26 cellular contexts compared by ENCODE assay signal in the genomic region with DNA sequence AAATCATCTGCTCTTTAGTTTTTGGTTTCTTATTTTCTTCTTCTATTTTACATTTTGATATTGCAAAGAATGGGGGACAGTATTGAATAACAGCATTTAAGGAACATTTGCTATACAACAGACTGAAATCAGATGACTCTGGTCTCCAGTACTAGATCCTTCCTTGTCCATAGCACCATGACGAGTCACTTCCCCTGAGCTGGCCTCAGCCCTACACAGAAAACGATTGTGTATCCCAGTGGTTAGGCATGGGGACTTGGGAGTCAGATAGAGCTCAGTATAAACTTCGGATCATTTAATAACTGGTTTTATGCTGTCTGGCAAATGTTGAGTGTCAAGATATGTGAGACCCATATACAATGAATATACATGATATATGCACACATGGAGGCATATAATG. TPM values are rescaled to one million over a fixed set of nuclear protein-coding genes. Genes with fewer than 3 reads are reported as not detected.
DNase-seq lines count a peak whose midpoint lies in the region; ATAC-seq and TF ChIP-seq lines count a peak whose summit lies in the region.
"Had no signal": no experiment of that assay in that cellular context is flagged by ENCODE, and none has a peak within 500 bp of the region (broad histone marks: within the 10 kb centered on the region; RNA-seq: fewer than 3 reads in every experiment).

No MANE protein-coding gene starts in this region.

- DNase-seq in GM23248 (peak; percentile 45), PC-3 (peak; percentile 63), fibroblast of mammary gland (ENCODE audit: low read depth) (peak; percentile 31), renal cortical epithelial cell (ENCODE audit: low read depth) (peak; percentile 29), germinal center (ENCODE audit: low spot score) (no peak), prostate gland (ENCODE audit: low spot score) (no peak)
- DNase-seq: activated CD4-positive, alpha-beta T cell treated with anti-CD3 and anti-CD28 coated beads for 36 hours; activated naive CD4-positive, alpha-beta T cell treated with anti-CD3 and anti-CD28 coated beads, Interleukin-2, amount 10 ng/mL, durations not matched to agents 7 days and 5 days; activated T-cell treated with anti-CD3 and anti-CD28 coated beads, Interleukin-2, amount 50 U/mL, for 48 hours; amniotic stem cell; CD8-positive, alpha-beta memory T cell; cortex of kidney; endodermal cell; H7; Kasumi-1; NCI-H1092 treated with DMSO at 0.1 percent for 48 hours; NCI-H1930; NCI-H69; stimulated activated CD8-positive, alpha-beta memory T cell treated with anti-CD3 and anti-CD28 coated beads, Interleukin-4, amount 100 ng/mL, for 48 hours; stomach; T-helper 2 cell; tibial artery had no signal

- intact Hi-C loops in PC-3 (cut with micrococcal nuclease) (no loop called here), prostate gland (cut with DNase I) (no loop called here)

- ATAC-seq in PC-3 (peak; percentile 78; the same call in 1 of the 2 replicates), gastroesophageal sphincter (no peak)
- ATAC-seq: activated CD4-positive, alpha-beta T cell treated with anti-CD3 and anti-CD28 coated beads for 36 hours; SK-N-SH treated with all-trans-retinoic acid at 6 μM for 48 hours had no signal

- H3K9me2 ChIP-seq in GM23248 (ENCODE audit: insufficient read depth), result no peaks in the 10 kb centered on the region
- no peaks in the 10 kb centered on the region for H3K9me2 ChIP-seq in PC-3 (replicated peaks; ENCODE audit: low read length)

- POLR2A ChIA-PET in PC-3 (lab: Charles Lee; ENCODE audit: unreplicated experiment), result no interaction called here

- H3K79me2 ChIP-seq in GM23248 (ENCODE audit: insufficient read depth) (no peaks in the 10 kb centered on the region), PC-3 (ENCODE audit: low read length) (no peaks in the 10 kb centered on the region)

- no peak for TF ChIP-seq CTCF in PC-3 (conservative IDR thresholded peaks at IDR 0.05; ENCODE audit: low read depth, low read length)
- no peak for TF ChIP-seq CTCF in fibroblast of mammary gland (conservative IDR thresholded peaks at IDR 0.05; ENCODE audit: control insufficient read depth, insufficient read depth, low read depth, low read length)
- no peak for TF ChIP-seq CTCF in gastroesophageal sphincter (IDR thresholded peaks at IDR 0.05)
- no peak for TF ChIP-seq CTCF in prostate gland (IDR thresholded peaks at IDR 0.05)

- TF ChIP-seq POLR2A in gastroesophageal sphincter (IDR thresholded peaks at IDR 0.05) (no peak), prostate gland (IDR thresholded peaks at IDR 0.05) (no peak)

- H3K9ac ChIP-seq in GM23248 (no peak overlapping the region), PC-3 (ENCODE audit: low read length) (no peak overlapping the region)

- H2AFZ ChIP-seq in GM23248, result no peak overlapping the region
- H2AFZ ChIP-seq in PC-3 (ENCODE audit: low read length), result no peak overlapping the region

- no peak for TF ChIP-seq EP300 in gastroesophageal sphincter (IDR thresholded peaks at IDR 0.05)

- H4K20me1 ChIP-seq in GM23248 (ENCODE audit: insufficient read depth) (no peaks in the 10 kb centered on the region), PC-3 (ENCODE audit: low read length) (no peaks in the 10 kb centered on the region)

- no peaks in the 10 kb centered on the region for H3K27me3 ChIP-seq in GM23248 (replicated peaks; ENCODE audit: insufficient read depth)
- no peaks in the 10 kb centered on the region for H3K27me3 ChIP-seq in PC-3 (ENCODE audit: low read length)
- no peaks in the 10 kb centered on the region for H3K27me3 ChIP-seq in gastroesophageal sphincter
- H3K27me3 ChIP-seq in prostate gland (replicated peaks; ENCODE audit: insufficient read depth), result no peaks in the 10 kb centered on the region
- H3K27me3 ChIP-seq: stomach, tibial artery had no signal

- CTCF ChIA-PET in PC-3 (lab: Charles Lee), result no interaction called here

- H3K36me3 ChIP-seq in GM23248 (ENCODE audit: low read depth) (no peaks in the 10 kb centered on the region), PC-3 (ENCODE audit: low read depth, low read length) (no peaks in the 10 kb centered on the region), gastroesophageal sphincter (no peaks in the 10 kb centered on the region), prostate gland (no peaks in the 10 kb centered on the region)
- H3K36me3 ChIP-seq: stomach, tibial artery had no signal

- no peak overlapping the region for H3K4me3 ChIP-seq in GM23248
- H3K4me3 ChIP-seq in PC-3 (ENCODE audit: low read length), result no peak overlapping the region
- no peak overlapping the region for H3K4me3 ChIP-seq in fibroblast of mammary gland (ENCODE audit: control insufficient read depth, low read depth, low read length)
- H3K4me3 ChIP-seq in gastroesophageal sphincter, result no peak overlapping the region
- H3K4me3 ChIP-seq in prostate gland, result no peak overlapping the region
- H3K4me3 ChIP-seq: lung, stomach, tibial artery had no signal

- H3K4me1 ChIP-seq in GM23248 (ENCODE audit: insufficient read depth), result no peaks in the 10 kb centered on the region
- H3K4me1 ChIP-seq in PC-3 (ENCODE audit: insufficient read depth, low read length), result no peaks in the 10 kb centered on the region
- H3K4me1 ChIP-seq in gastroesophageal sphincter, result no peaks in the 10 kb centered on the region
- H3K4me1 ChIP-seq in prostate gland (replicated peaks), result no peaks in the 10 kb centered on the region
- H3K4me1 ChIP-seq: stomach, tibial artery had no signal

- 57 to 63% methylated on average over 3 of the region's 3 CpGs for WGBS in GM23248 (ENCODE audit: low coverage in 1 of 2, low lambda C conversion rate in 2 of 2, missing lambda C conversion rate in 2 of 2), 2 experiments
- WGBS in gastroesophageal sphincter (ENCODE audit: low coverage in 1 of 2), 2 donors, result 90 to 100% methylated on average over 1 to 2 of the region's 3 CpGs
- 80% methylated on average over 3 of the region's 3 CpGs for WGBS in prostate gland

- H3F3A ChIP-seq in GM23248 (ENCODE audit: insufficient read depth) (no peaks in the 10 kb centered on the region), PC-3 (ENCODE audit: low read length, unreplicated experiment) (no peaks in the 10 kb centered on the region)

- BruUV-seq in PC-3 (replicated peaks; lab: Mats Ljungman, UMichigan), result no TSS peak

- in situ Hi-C loops in GM23248 (cut with MboI), result loop anchor here (10.0 kb wide), 1 partner anchor 225 kb away; no protein-coding TSS in a partner anchor

- no peak overlapping the region for H3K27ac ChIP-seq in GM23248
- H3K27ac ChIP-seq in PC-3 (ENCODE audit: low read length), result no peak overlapping the region
- H3K27ac ChIP-seq in gastroesophageal sphincter, result no peak overlapping the region
- no peak overlapping the region for H3K27ac ChIP-seq in prostate gland
- H3K27ac ChIP-seq: RWPE1, stomach, tibial artery had no signal

- no peak overlapping the region for H3K4me2 ChIP-seq in GM23248 (ENCODE audit: unreplicated experiment)
- H3K4me2 ChIP-seq in PC-3 (ENCODE audit: low read length), result no peak overlapping the region

- H3K9me3 ChIP-seq in GM23248 (ENCODE audit: low read depth), result no peaks in the 10 kb centered on the region
- no peaks in the 10 kb centered on the region for H3K9me3 ChIP-seq in PC-3 (ENCODE audit: low read length)
- H3K9me3 ChIP-seq in gastroesophageal sphincter, result no peaks in the 10 kb centered on the region
- no peaks in the 10 kb centered on the region for H3K9me3 ChIP-seq in prostate gland
- H3K9me3 ChIP-seq: stomach, tibial artery had no signal

RNA-seq across cellular contexts. Expression of gene BEX4, which starts 44.7 kb away (rescaled TPM):
- total RNA-seq in GM23248 (2014; rRNA removed; shearing (Covaris generic)), result 0.54 and 2.4 TPM in 2 replicates
- polyA plus RNA-seq in GM23248 (2016; fragmentation: Nextera tagmentation; extraction: Ambion mirVana), result 2.4 TPM in 2 replicates
- total RNA-seq in PC-3 (2014; rRNA removed), result 10.9 and 11.5 TPM in 2 replicates
- total RNA-seq in renal cortical epithelial cell, result 43.1 and 50.6 TPM in 2 replicates
- total RNA-seq in gastroesophageal sphincter, result 10 to 100 TPM; 51.2 to 81.7 (median 60.0) TPM
- 100 to 1,000 TPM in 1 of 2 donors, 10 to 100 TPM in 1; 60.6 to 116 TPM for total RNA-seq in prostate gland

Comparison
In these comparisons a context has a peak if more than half of its experiments do, and no peak if none do; other contexts are left out.
1. DNase-seq: peak in GM23248 (single experiment), PC-3 (single experiment), fibroblast of mammary gland (single experiment) and renal cortical epithelial cell (single experiment); none in germinal center (single experiment) and prostate gland (single experiment).